ENCODE assay signal across 8 cellular contexts in genomic region chrX:129984196-129984962, GRCh38. TPM values are rescaled to one million over a fixed set of nuclear protein-coding genes. Genes with fewer than 3 reads are reported as not detected.
DNase-seq lines count a peak whose midpoint lies in the region; ATAC-seq, FAIRE-seq and TF ChIP-seq lines count a peak whose summit lies in the region.

No MANE protein-coding gene starts in this region.

- FAIRE-seq in GM12892 (lab: Jason Lieb, UNC): no peak
- no peak for FAIRE-seq in astrocyte (lab: Jason Lieb, UNC)

- peaks cover 12% of the 10 kb centered on the region; the same call in 1 of the 2 replicates for H3K79me2 ChIP-seq in PC-9 (ENCODE audit: low read depth)
- no peaks in the 10 kb centered on the region for H3K79me2 ChIP-seq in astrocyte (ENCODE audit: insufficient read depth, low read length)

- peak; percentile 42 for DNase-seq in GM12892 (ENCODE audit: insufficient read length)
- peak in 1 of 2 experiments; percentile 52 for DNase-seq in PC-9
- no peak for DNase-seq in astrocyte (ENCODE audit: low read depth)
- peak; percentile 26 for DNase-seq in kidney tubule cell (ENCODE audit: low spot score)
- peak; percentile 42 for DNase-seq in stimulated activated naive CD8-positive, alpha-beta T cell treated with anti-CD3 and anti-CD28 coated beads, Interleukin-15, Interleukin-2, amounts not matched to agents 100 U/mL and 50 U/mL, for 24 hours
- no peak for DNase-seq in cerebellar nuclear complex (lab: John Stamatoyannopoulos, UW)

- peak overlapping the region; percentile 86 for H3K4me2 ChIP-seq in PC-9
- peak overlapping the region; percentile 83 for H3K4me2 ChIP-seq in astrocyte (ENCODE audit: low read length)

- CTCF ChIA-PET in PC-9 (lab: Charles Lee): no interaction called here

- H3K9ac ChIP-seq in astrocyte (ENCODE audit: low read length): peak overlapping the region; percentile 52

- H3K27ac ChIP-seq in PC-9: no peak overlapping the region
- H3K27ac ChIP-seq in astrocyte (ENCODE audit: low read depth, low read length): no peak overlapping the region

- no peaks in the 10 kb centered on the region for H3K9me2 ChIP-seq in PC-9 (ENCODE audit: insufficient read depth)

- H2AFZ ChIP-seq in PC-9 (peak overlapping the region; percentile 79), astrocyte (ENCODE audit: low read depth, low read length) (peak overlapping the region; percentile 71)

- H3K9me3 ChIP-seq in PC-9 (ENCODE audit: insufficient read depth, low read depth) (no peaks in the 10 kb centered on the region), astrocyte (ENCODE audit: insufficient read depth, low read depth, low read length) (no peaks in the 10 kb centered on the region)

- POLR2A ChIA-PET in PC-9 (lab: Charles Lee; ENCODE audit: unreplicated experiment): no interaction called here

- H3K9me3 Mint-ChIP-seq in astrocyte (ENCODE audit: unreplicated experiment): no peaks in the 10 kb centered on the region

- TF ChIP-seq CTCF in PC-9 (conservative IDR thresholded peaks at IDR 0.05) (no peak), astrocyte (IDR thresholded peaks at IDR 0.05; ENCODE audit: insufficient read depth, low read depth, low read length) (no peak)

- H3K4me3 ChIP-seq in PC-9 (peak overlapping the region; percentile 72), astrocyte (ENCODE audit: insufficient read depth, low read depth, low read length) (peak overlapping the region; percentile 55)

- H3K4me1 ChIP-seq in PC-9 (replicated peaks; ENCODE audit: insufficient read depth) (0 out of 2 replicates have a peak, but pooled peaks cover 5% of the 10 kb centered on the region), astrocyte (ENCODE audit: insufficient read depth, low read length) (peaks cover 5% of the 10 kb centered on the region)

- no peak overlapping the region for H3K27ac Mint-ChIP-seq in astrocyte (ENCODE audit: unreplicated experiment)

- H3K36me3 ChIP-seq in PC-9 (ENCODE audit: low read depth): no peaks in the 10 kb centered on the region
- H3K36me3 ChIP-seq in astrocyte (ENCODE audit: insufficient read depth, low read length): no peaks in the 10 kb centered on the region

- ATAC-seq in stimulated activated naive CD8-positive, alpha-beta T cell treated with anti-CD3 and anti-CD28 coated beads, Interleukin-15, Interleukin-2, amounts not matched to agents 100 U/mL and 50 U/mL, for 24 hours: no peak
- ATAC-seq in GM21367 (IDR thresholded peaks at IDR 0.05; ENCODE audit: unreplicated experiment) (no peak), GM18867 (IDR thresholded peaks at IDR 0.05; ENCODE audit: unreplicated experiment) (no peak)

- H3K4me1 Mint-ChIP-seq in astrocyte (ENCODE audit: low read depth, unreplicated experiment): peaks cover 3% of the 10 kb centered on the region

- H3K27me3 Mint-ChIP-seq in astrocyte (ENCODE audit: low read depth, unreplicated experiment): no peaks in the 10 kb centered on the region

- no TSS peak for BruUV-seq in PC-9 (replicated peaks; lab: Mats Ljungman, UMichigan)

- intact Hi-C loops in PC-9 (cut with micrococcal nuclease; ENCODE audit: unreplicated experiment): loop anchor here (2.0 to 5.0 kb wide), 3 partner anchors 128 to 380 kb away; partner anchors contain the start of genes ELF4 and ZDHHC9

- no peak for TF ChIP-seq POLR2A in GM12892 (IDR thresholded peaks at IDR 0.05; ENCODE audit: low read depth, low read length)

- H3F3A ChIP-seq in PC-9 (ENCODE audit: insufficient read depth, low read depth): 0 out of 2 replicates have a peak, but pooled peaks cover under 1% of the 10 kb centered on the region

- no peaks in the 10 kb centered on the region for H3K36me3 Mint-ChIP-seq in astrocyte (ENCODE audit: low read depth, unreplicated experiment)

- peak overlapping the region; percentile 83 for H3K4me3 Mint-ChIP-seq in astrocyte (ENCODE audit: unreplicated experiment)

- peaks cover 4% of the 10 kb centered on the region; the same call in 1 of the 2 replicates for H4K20me1 ChIP-seq in PC-9 (ENCODE audit: insufficient read depth)
- peaks cover 8% of the 10 kb centered on the region for H4K20me1 ChIP-seq in astrocyte (ENCODE audit: insufficient read depth, low read length)

- H3K27me3 ChIP-seq in PC-9 (ENCODE audit: insufficient read depth, low read depth) (peaks cover 5% of the 10 kb centered on the region; the same call in 1 of the 2 replicates), astrocyte (ENCODE audit: insufficient read depth, low read length) (no peaks in the 10 kb centered on the region)

RNA-seq across cellular contexts. Expression of gene BCORL1, which starts 1.9 kb away (rescaled TPM):
- polyA plus RNA-seq in GM12892 (2012; ENCODE audit: missing spikeins): 0.83 TPM
- 32.2 TPM in 2 replicates for total RNA-seq in PC-9 (2021)
- total RNA-seq in astrocyte: 20.0 and 22.3 TPM in 2 replicates

Comparison
In these comparisons a context has a peak if more than half of its experiments do, and no peak if none do; other contexts are left out.
1. DNase-seq: peak in GM12892 (single experiment), kidney tubule cell (single experiment) and stimulated activated naive CD8-positive, alpha-beta T cell treated with anti-CD3 and anti-CD28 coated beads, Interleukin-15, Interleukin-2, amounts not matched to agents 100 U/mL and 50 U/mL, for 24 hours (single experiment); none in astrocyte (single experiment) and cerebellar nuclear complex (0 of 2).